In the genomic region with DNA sequence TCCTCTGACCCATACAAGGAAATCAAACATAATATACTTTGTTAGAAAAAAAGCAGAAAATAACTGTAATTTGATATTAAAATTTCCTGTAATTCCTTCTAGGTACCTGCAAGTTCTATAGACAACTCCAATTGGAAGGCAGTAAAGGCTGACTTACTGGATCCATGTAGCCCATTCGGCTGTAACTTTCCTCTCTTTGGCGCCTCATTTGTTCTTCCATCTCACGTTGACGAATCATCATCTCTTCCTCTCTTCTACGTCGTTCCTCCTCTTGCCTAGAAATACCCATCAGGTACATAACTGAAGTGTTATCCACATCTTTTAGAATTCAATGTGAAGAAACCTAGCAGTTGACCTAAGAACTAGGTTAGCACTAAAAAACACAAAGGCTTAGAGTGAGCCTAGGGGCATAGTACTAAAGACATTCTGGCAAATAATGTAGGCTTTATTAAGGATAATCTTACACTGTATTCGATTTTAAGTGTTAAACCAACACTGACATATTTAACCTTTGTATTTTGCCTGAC, we compare ENCODE assay signal across 13 cellular contexts. TPM values are rescaled to one million over a fixed set of nuclear protein-coding genes. Genes with fewer than 3 reads are reported as not detected.
DNase-seq lines count a peak whose midpoint lies in the region; ATAC-seq and TF ChIP-seq lines count a peak whose summit lies in the region.
"Had no signal": no experiment of that assay in that cellular context is flagged by ENCODE, and none has a peak within 500 bp of the region (broad histone marks: within the 10 kb centered on the region; RNA-seq: fewer than 3 reads in every experiment).

No MANE protein-coding gene starts in this region.

- POLR2A ChIA-PET in T-cell (lab: Charles Lee) = no interaction called here

- H3K27ac ChIP-seq in endodermal cell (ENCODE audit: low read depth, low read length) = no peak overlapping the region

- peaks cover 85% of the 10 kb centered on the region for H3K4me1 Mint-ChIP-seq in activated T-cell treated with anti-CD3 and anti-CD28 coated beads, Interleukin-2, amount 50 U/mL, for 72 hours (ENCODE audit: low read depth)
- H3K4me1 Mint-ChIP-seq in T-cell = peaks cover 83 to 86% (median 84%) of the 10 kb centered on the region in 3 donors
- peaks cover 62% of the 10 kb centered on the region for H3K4me1 Mint-ChIP-seq in endodermal cell
- peaks cover 85% of the 10 kb centered on the region for H3K4me1 Mint-ChIP-seq in stimulated activated effector memory CD8-positive, alpha-beta T cell treated with anti-CD3 and anti-CD28 coated beads, Interleukin-12 subunit alpha, Interleukin-12 subunit beta, amount 100 ng/mL, for 72 hours

- no peaks in the 10 kb centered on the region for H3K9me3 ChIP-seq in endodermal cell (ENCODE audit: control insufficient read depth, low read length)

- 90 to 100% methylated on average over 3 to 7 of the region's 7 CpGs for WGBS in endodermal cell (ENCODE audit: insufficient coverage in 1 of 2, insufficient read length in 1 of 2), 2 experiments

- H3K4me3 ChIP-seq in endodermal cell (ENCODE audit: low read length) = peak overlapping the region; percentile 98
- H3K4me3 ChIP-seq: lung had no signal

- TF ChIP-seq CTCF in endodermal cell (conservative IDR thresholded peaks at IDR 0.05) = no peak

- H3K4me3 Mint-ChIP-seq in activated T-cell treated with anti-CD3 and anti-CD28 coated beads, Interleukin-2, amount 50 U/mL, for 72 hours = peak overlapping the region; percentile 95 to 100
- H3K4me3 Mint-ChIP-seq in T-cell (peak overlapping the region; percentile 17 to 94 (median 94)), endodermal cell (peak overlapping the region; percentile 93)
- H3K4me3 Mint-ChIP-seq in stimulated activated effector memory CD8-positive, alpha-beta T cell treated with anti-CD3 and anti-CD28 coated beads, Interleukin-12 subunit alpha, Interleukin-12 subunit beta, amount 100 ng/mL, for 72 hours = peak overlapping the region; percentile 85

- H3K27me3 Mint-ChIP-seq in activated T-cell treated with anti-CD3 and anti-CD28 coated beads, Interleukin-2, amount 50 U/mL, for 72 hours (ENCODE audit: low read depth) = no peaks in the 10 kb centered on the region
- H3K27me3 Mint-ChIP-seq in T-cell = no peaks in the 10 kb centered on the region
- H3K27me3 Mint-ChIP-seq in endodermal cell (ENCODE audit: insufficient read depth) = no peaks in the 10 kb centered on the region

- no peaks in the 10 kb centered on the region for H3K27me3 ChIP-seq in endodermal cell (ENCODE audit: control insufficient read depth, insufficient read depth, low read length, poor library complexity, severe bottlenecking)

- no peaks in the 10 kb centered on the region for H3K9me3 Mint-ChIP-seq in activated T-cell treated with anti-CD3 and anti-CD28 coated beads, Interleukin-2, amount 50 U/mL, for 72 hours
- no peaks in the 10 kb centered on the region for H3K9me3 Mint-ChIP-seq in T-cell
- no peaks in the 10 kb centered on the region for H3K9me3 Mint-ChIP-seq in endodermal cell
- no peaks in the 10 kb centered on the region for H3K9me3 Mint-ChIP-seq in stimulated activated effector memory CD8-positive, alpha-beta T cell treated with anti-CD3 and anti-CD28 coated beads, Interleukin-12 subunit alpha, Interleukin-12 subunit beta, amount 100 ng/mL, for 72 hours

- peaks cover 5% of the 10 kb centered on the region for H3K4me1 ChIP-seq in endodermal cell (ENCODE audit: control insufficient read depth, insufficient read depth, low read length)

- CTCF ChIA-PET in T-cell (lab: Charles Lee) = no interaction called here

- H3K27ac Mint-ChIP-seq in activated T-cell treated with anti-CD3 and anti-CD28 coated beads, Interleukin-2, amount 50 U/mL, for 72 hours = peak overlapping the region; percentile 99
- H3K27ac Mint-ChIP-seq in T-cell (peak overlapping the region; percentile 20 to 87), endodermal cell (peak overlapping the region; percentile 1)
- peak overlapping the region; percentile 98 for H3K27ac Mint-ChIP-seq in stimulated activated effector memory CD8-positive, alpha-beta T cell treated with anti-CD3 and anti-CD28 coated beads, Interleukin-12 subunit alpha, Interleukin-12 subunit beta, amount 100 ng/mL, for 72 hours

- no peak for ATAC-seq in activated T-cell treated with anti-CD3 and anti-CD28 coated beads, Interleukin-2, amount 50 U/mL, for 72 hours (replicated peaks in 1 of 2)
- no peak for ATAC-seq in T-cell (replicated peaks in 1 of 4)
- ATAC-seq in stimulated activated effector memory CD8-positive, alpha-beta T cell treated with anti-CD3 and anti-CD28 coated beads, Interleukin-12 subunit alpha, Interleukin-12 subunit beta, amount 100 ng/mL, for 72 hours = no peak
- ATAC-seq: activated CD4-positive, CD25-positive, alpha-beta regulatory T cell treated with anti-CD3 and anti-CD28 coated beads, Interleukin-2, amount 50 U/mL, for 24 hours had no signal

- H3K36me3 ChIP-seq in endodermal cell (ENCODE audit: control insufficient read depth, insufficient read depth, low read length) = peaks cover 89% of the 10 kb centered on the region

- H3K36me3 Mint-ChIP-seq in activated T-cell treated with anti-CD3 and anti-CD28 coated beads, Interleukin-2, amount 50 U/mL, for 72 hours (ENCODE audit: insufficient read depth in 2 of 2) = peaks cover 43 to 89% of the 10 kb centered on the region in 2 donors
- peaks cover 83% of the 10 kb centered on the region for H3K36me3 Mint-ChIP-seq in T-cell
- H3K36me3 Mint-ChIP-seq in endodermal cell (ENCODE audit: low read depth) = peaks cover 88% of the 10 kb centered on the region
- peaks cover 100% of the 10 kb centered on the region for H3K36me3 Mint-ChIP-seq in stimulated activated effector memory CD8-positive, alpha-beta T cell treated with anti-CD3 and anti-CD28 coated beads, Interleukin-12 subunit alpha, Interleukin-12 subunit beta, amount 100 ng/mL, for 72 hours

- peak overlapping the region; percentile 29 for H3K9ac ChIP-seq in endodermal cell (ENCODE audit: extremely low read depth, low read length, poor library complexity, severe bottlenecking)

- no peak for DNase-seq in activated T-cell treated with anti-CD3 and anti-CD28 coated beads, Interleukin-2, amount 50 U/mL, for 72 hours
- DNase-seq in activated T-cell treated with anti-CD3 and anti-CD28 coated beads, Interleukin-2, amount 50 U/mL, for 1 hour = no peak
- no peak for DNase-seq in T-cell
- DNase-seq in endodermal cell = no peak
- no peak for DNase-seq in stimulated activated effector memory CD8-positive, alpha-beta T cell treated with anti-CD3 and anti-CD28 coated beads, Interleukin-12 subunit alpha, Interleukin-12 subunit beta, amount 100 ng/mL, for 72 hours (ENCODE audit: low spot score in 2 of 2)
- no peak for DNase-seq in globus pallidus (ENCODE audit: low spot score)
- no peak for DNase-seq in dermis blood vessel endothelial cell
- DNase-seq in AG08395 (ENCODE audit: low spot score) = no peak
- DNase-seq: MM.1S; posterior cingulate gyrus; stimulated activated CD8-positive, alpha-beta memory T cell treated with anti-CD3 and anti-CD28 coated beads, Interleukin-4, amount 100 ng/mL, for 48 hours had no signal

RNA-seq across cellular contexts. Expression of a gene that starts 5.1 kb away (rescaled TPM):
- 100 to 1,000 TPM; 288 to 297 TPM for total RNA-seq in activated T-cell treated with anti-CD3 and anti-CD28 coated beads, Interleukin-2, amount 50 U/mL, for 72 hours
- total RNA-seq in T-cell (100 to 1,000 TPM; 287 to 589 (median 319) TPM), endodermal cell (100 to 1,000 TPM; 350 to 491 TPM), dermis blood vessel endothelial cell (276 and 355 TPM in 2 replicates)
- 290 TPM for polyA plus RNA-seq in endodermal cell (2013, experiment 1 of 2)
- polyA plus RNA-seq in endodermal cell (2013, experiment 2 of 2) = 263 TPM

Comparison
In these comparisons a context has a peak if more than half of its experiments do, and no peak if none do; other contexts are left out.
1. H3K27ac Mint-ChIP-seq: peak in every context shown above with its lines; median percentile 99 in activated T-cell treated with anti-CD3 and anti-CD28 coated beads, Interleukin-2, amount 50 U/mL, for 72 hours; 98 in stimulated activated effector memory CD8-positive, alpha-beta T cell treated with anti-CD3 and anti-CD28 coated beads, Interleukin-12 subunit alpha, Interleukin-12 subunit beta, amount 100 ng/mL, for 72 hours; 54 in T-cell; 1 in endodermal cell.